In genomic region chr15:90451215-90451850, GRCh38 we compare ENCODE assay signal across 12 cellular contexts.
DNase-seq lines count a peak whose midpoint lies in the region; ATAC-seq lines count a peak whose summit lies in the region.
"Had no signal": no experiment of that assay in that cellular context is flagged by ENCODE, and none has a peak within 500 bp of the region (broad histone marks: within the 10 kb centered on the region; RNA-seq: fewer than 3 reads in every experiment).

No MANE protein-coding gene starts in this region.

- no peaks in the 10 kb centered on the region for H3K27me3 ChIP-seq in CD4-positive, CD25-positive, alpha-beta regulatory T cell (ENCODE audit: control insufficient read depth, insufficient read depth, low read length)
- H3K27me3 ChIP-seq in HUES48 (ENCODE audit: control insufficient read depth, insufficient read depth, low read length): no peaks in the 10 kb centered on the region
- H3K27me3 ChIP-seq: left lung, sigmoid colon had no signal

- no peak overlapping the region for H3K9ac ChIP-seq in HUES48 (ENCODE audit: low read depth, low read length)

- DNase-seq in CD4-positive, CD25-positive, alpha-beta regulatory T cell: no peak
- DNase-seq in amniotic epithelial cell (ENCODE audit: low read depth) (peak; percentile 59), iris pigment epithelial cell (ENCODE audit: low read depth) (peak; percentile 95), cortex of kidney (lab: John Stamatoyannopoulos, UW) (no peak), inferior parietal cortex (ENCODE audit: extremely low spot score) (no peak)
- DNase-seq: DND-41; left lung; sigmoid colon; stimulated activated naive CD4-positive, alpha-beta T cell treated with Interleukin-2 at 50 U/mL for 16 hours had no signal

- peaks cover 62% of the 10 kb centered on the region for H3K36me3 Mint-ChIP-seq in CD4-positive, CD25-positive, alpha-beta regulatory T cell

- ATAC-seq in CD4-positive, CD25-positive, alpha-beta regulatory T cell (ENCODE audit: low read depth in 2 of 2): no peak
- ATAC-seq in HG03025 (IDR thresholded peaks at IDR 0.05; ENCODE audit: low FRiP score, unreplicated experiment) (no peak), GM18861 (IDR thresholded peaks at IDR 0.05; ENCODE audit: unreplicated experiment) (no peak)
- ATAC-seq: left lung had no signal

- no peaks in the 10 kb centered on the region for H3K9me3 Mint-ChIP-seq in CD4-positive, CD25-positive, alpha-beta regulatory T cell

- H3K36me3 ChIP-seq in CD4-positive, CD25-positive, alpha-beta regulatory T cell (ENCODE audit: control insufficient read depth, insufficient read depth, low read length): peaks cover 89% of the 10 kb centered on the region
- peaks cover 81% of the 10 kb centered on the region for H3K36me3 ChIP-seq in HUES48 (ENCODE audit: control insufficient read depth, insufficient read depth, low read length)

- no peaks in the 10 kb centered on the region for H3K4me1 ChIP-seq in CD4-positive, CD25-positive, alpha-beta regulatory T cell (ENCODE audit: control insufficient read depth, insufficient read depth, low read length, poor library complexity, severe bottlenecking)
- peaks cover 20% of the 10 kb centered on the region for H3K4me1 ChIP-seq in HUES48 (ENCODE audit: control insufficient read depth, insufficient read depth, low read length)
- H3K4me1 ChIP-seq: left lung had no signal

- H3K4me3 ChIP-seq in CD4-positive, CD25-positive, alpha-beta regulatory T cell (ENCODE audit: low read depth, low read length): no peak overlapping the region
- peak overlapping the region; percentile 7; the same call in 1 of the 2 replicates for H3K4me3 ChIP-seq in HUES48 (ENCODE audit: low read depth, low read length)
- H3K4me3 ChIP-seq: left lung, sigmoid colon had no signal

- no peaks in the 10 kb centered on the region for H3K27me3 Mint-ChIP-seq in CD4-positive, CD25-positive, alpha-beta regulatory T cell

- peaks cover 4 to 28% (median 8%) of the 10 kb centered on the region in 4 donors for H3K4me1 Mint-ChIP-seq in CD4-positive, CD25-positive, alpha-beta regulatory T cell

- H3K27ac Mint-ChIP-seq in CD4-positive, CD25-positive, alpha-beta regulatory T cell: peak overlapping the region in 2 of 3 donors; percentile 59 to 83

- no peak overlapping the region for H3K4me3 Mint-ChIP-seq in CD4-positive, CD25-positive, alpha-beta regulatory T cell

- no peaks in the 10 kb centered on the region for H3K9me3 ChIP-seq in CD4-positive, CD25-positive, alpha-beta regulatory T cell (ENCODE audit: control insufficient read depth in 2 of 2, low read length in 2 of 2)
- H3K9me3 ChIP-seq in HUES48 (ENCODE audit: control insufficient read depth, insufficient read depth, low read length): no peaks in the 10 kb centered on the region
- H3K9me3 ChIP-seq: left lung, sigmoid colon had no signal

- H3K27ac ChIP-seq in CD4-positive, CD25-positive, alpha-beta regulatory T cell (ENCODE audit: insufficient read depth, low read length, poor library complexity, severe bottlenecking): no peak overlapping the region
- H3K27ac ChIP-seq in HUES48 (ENCODE audit: low read depth, low read length): peak overlapping the region; percentile 37
- H3K27ac ChIP-seq: left lung, sigmoid colon had no signal

Comparison
In these comparisons a context has a peak if more than half of its experiments do, and no peak if none do; other contexts are left out.
1. DNase-seq: peak in amniotic epithelial cell (single experiment) and iris pigment epithelial cell (single experiment); none in CD4-positive, CD25-positive, alpha-beta regulatory T cell (0 of 3), cortex of kidney (single experiment) and inferior parietal cortex (single experiment).